In genomic region chr13:36904219-36904618, GRCh38 we compare ENCODE assay signal across 17 cellular contexts. TPM values are rescaled to one million over a fixed set of nuclear protein-coding genes. Genes with fewer than 3 reads are reported as not detected.
DNase-seq lines count a peak whose midpoint lies in the region; ATAC-seq and TF ChIP-seq lines count a peak whose summit lies in the region.
"Had no signal": no experiment of that assay in that cellular context is flagged by ENCODE, and none has a peak within 500 bp of the region (broad histone marks: within the 10 kb centered on the region; RNA-seq: fewer than 3 reads in every experiment).

No MANE protein-coding gene starts in this region.

- TF ChIP-seq CTCF in A673 (conservative IDR thresholded peaks at IDR 0.05; ENCODE audit: low read depth, low read length): no peak

- no peak overlapping the region for H3K4me3 ChIP-seq in A673 (ENCODE audit: low read depth, low read length, poor library complexity, severe bottlenecking)
- H3K4me3 ChIP-seq: A549, dorsolateral prefrontal cortex, hepatocyte had no signal

- BruUV-seq in A673 (replicated peaks; lab: Mats Ljungman, UMichigan): no TSS peak

- no peaks in the 10 kb centered on the region for H3K27me3 ChIP-seq in A673 (replicated peaks; ENCODE audit: insufficient read depth, low read depth, low read length, poor library complexity)
- H3K27me3 ChIP-seq: dorsolateral prefrontal cortex, hepatocyte had no signal

- no peak for ATAC-seq in sciatic nerve
- ATAC-seq in stimulated activated naive CD8-positive, alpha-beta T cell treated with anti-CD3 and anti-CD28 coated beads, Interleukin-15, amount 100 ng/mL, for 72 hours: no peak
- ATAC-seq: A549; left ventricle myocardium superior; natural killer cell treated with Interleukin-12 subunit alpha and Interleukin-12 subunit beta and Interleukin-15 and Interleukin-18, amount 100 ng/mL, for 72 hours; PC-3 had no signal

- peaks cover 6% of the 10 kb centered on the region for H3K9me3 ChIP-seq in A673 (ENCODE audit: low read depth, low read length, poor library complexity, severe bottlenecking)
- H3K9me3 ChIP-seq: A549 had no signal

- peak overlapping the region; percentile 16 for H3K27ac ChIP-seq in A673 (ENCODE audit: low read depth, low read length, poor library complexity, severe bottlenecking)
- H3K27ac ChIP-seq: A549, dorsolateral prefrontal cortex, hepatocyte had no signal

- peaks cover 2% of the 10 kb centered on the region for H3K36me3 ChIP-seq in A673 (ENCODE audit: insufficient read depth, low read length, poor library complexity, severe bottlenecking)

- intact Hi-C loops in A673 (cut with micrococcal nuclease; ENCODE audit: unreplicated experiment) (no loop called here), sciatic nerve (cut with DNase I) (no loop called here)

- no peaks in the 10 kb centered on the region for H3K4me1 Mint-ChIP-seq in stimulated activated naive CD8-positive, alpha-beta T cell treated with anti-CD3 and anti-CD28 coated beads, Interleukin-15, amount 100 ng/mL, for 72 hours
- H3K4me1 Mint-ChIP-seq: activated naive CD4-positive, alpha-beta T cell treated with anti-CD3 and anti-CD28 coated beads, Interleukin-2, amount 50 U/mL, for 24 hours had no signal

- peaks cover 31% of the 10 kb centered on the region for H3K4me1 ChIP-seq in A673 (ENCODE audit: insufficient read depth, low read length, poor library complexity, severe bottlenecking)
- H3K4me1 ChIP-seq: A549 had no signal

- no peak overlapping the region for H3K27ac Mint-ChIP-seq in stimulated activated naive CD8-positive, alpha-beta T cell treated with anti-CD3 and anti-CD28 coated beads, Interleukin-15, amount 100 ng/mL, for 72 hours
- H3K27ac Mint-ChIP-seq: activated naive CD4-positive, alpha-beta T cell treated with anti-CD3 and anti-CD28 coated beads, Interleukin-2, amount 50 U/mL, for 24 hours; CD4-positive, alpha-beta T cell; natural killer cell treated with Interleukin-12 subunit alpha and Interleukin-12 subunit beta and Interleukin-15 and Interleukin-18, amount 100 ng/mL, for 72 hours had no signal

- H3K27me3 Mint-ChIP-seq in stimulated activated naive CD8-positive, alpha-beta T cell treated with anti-CD3 and anti-CD28 coated beads, Interleukin-15, amount 100 ng/mL, for 72 hours: peaks cover 15% of the 10 kb centered on the region

- H3K4me3 Mint-ChIP-seq in stimulated activated naive CD8-positive, alpha-beta T cell treated with anti-CD3 and anti-CD28 coated beads, Interleukin-15, amount 100 ng/mL, for 72 hours: no peak overlapping the region
- H3K4me3 Mint-ChIP-seq: activated naive CD4-positive, alpha-beta T cell treated with anti-CD3 and anti-CD28 coated beads, Interleukin-2, amount 50 U/mL, for 24 hours; CD4-positive, alpha-beta T cell; natural killer cell treated with Interleukin-12 subunit alpha and Interleukin-12 subunit beta and Interleukin-15 and Interleukin-18, amount 100 ng/mL, for 72 hours had no signal

- POLR2A ChIA-PET in A673 (lab: Charles Lee; ENCODE audit: low non-redundant PET): no interaction called here

- DNase-seq in A673 (ENCODE audit: low spot score) (no peak), NCI-H1417 treated with DMSO at 0.1 percent for 48 hours (lab: John Stamatoyannopoulos, UW) (peak; percentile 99), NCI-H2196 treated with DMSO at 0.1 percent for 48 hours (lab: John Stamatoyannopoulos, UW; ENCODE audit: unreplicated experiment) (peak; percentile 45), SHP77 treated with DMSO at 0.1 percent for 48 hours (lab: John Stamatoyannopoulos, UW) (peak; percentile 98), GOT3 (lab: John Stamatoyannopoulos, UW) (no peak), sciatic nerve (ENCODE audit: low spot score) (no peak), islet precursor cell (no peak)
- DNase-seq in stimulated activated naive CD8-positive, alpha-beta T cell treated with anti-CD3 and anti-CD28 coated beads, Interleukin-15, amount 100 ng/mL, for 72 hours: no peak
- DNase-seq: activated CD8-positive, alpha-beta memory T cell treated with anti-CD3 and anti-CD28 coated beads, Interleukin-2, amount 50 U/mL, for 4 hours; CD4-positive, alpha-beta T cell; dorsolateral prefrontal cortex; left ventricle myocardium superior; PC-3 had no signal

- CTCF ChIA-PET in A673 (lab: Charles Lee): no interaction called here

- H3K9me3 Mint-ChIP-seq in stimulated activated naive CD8-positive, alpha-beta T cell treated with anti-CD3 and anti-CD28 coated beads, Interleukin-15, amount 100 ng/mL, for 72 hours: no peaks in the 10 kb centered on the region
- H3K9me3 Mint-ChIP-seq: activated naive CD4-positive, alpha-beta T cell treated with anti-CD3 and anti-CD28 coated beads, Interleukin-2, amount 50 U/mL, for 24 hours; CD4-positive, alpha-beta T cell; natural killer cell treated with Interleukin-12 subunit alpha and Interleukin-12 subunit beta and Interleukin-15 and Interleukin-18, amount 100 ng/mL, for 72 hours had no signal

RNA-seq across cellular contexts. Expression of gene SMAD9, which starts 15.8 kb away (rescaled TPM):
- total RNA-seq in A673 (2021) (23.3 and 24.6 TPM in 2 replicates), sciatic nerve (30.5 TPM)
- total RNA-seq: CD4-positive, alpha-beta T cell; natural killer cell treated with Interleukin-12 subunit alpha and Interleukin-12 subunit beta and Interleukin-15 and Interleukin-18, amount 100 ng/mL, for 72 hours had no signal

Comparison
In these comparisons a context has a peak if more than half of its experiments do, and no peak if none do; other contexts are left out.
1. DNase-seq: peak in NCI-H1417 treated with DMSO at 0.1 percent for 48 hours (single experiment), NCI-H2196 treated with DMSO at 0.1 percent for 48 hours (single experiment) and SHP77 treated with DMSO at 0.1 percent for 48 hours (single experiment); none in A673 (single experiment), GOT3 (single experiment), sciatic nerve (single experiment), stimulated activated naive CD8-positive, alpha-beta T cell treated with anti-CD3 and anti-CD28 coated beads, Interleukin-15, amount 100 ng/mL, for 72 hours (0 of 2) and islet precursor cell (single experiment).